9 cellular contexts compared by ENCODE assay signal in genomic region chrX:31036895-31037294, GRCh38. TPM values are rescaled to one million over a fixed set of nuclear protein-coding genes. Genes with fewer than 3 reads are reported as not detected.
A peak's percentile ranks its signal among the peaks of the same experiment; 100 is the strongest.
DNase-seq lines count a peak whose midpoint lies in the region; TF ChIP-seq lines count a peak whose summit lies in the region.
"Had no signal": no experiment of that assay in that cellular context is flagged by ENCODE, and none has a peak within 500 bp of the region (broad histone marks: within the 10 kb centered on the region; RNA-seq: fewer than 3 reads in every experiment).

No MANE protein-coding gene starts in this region.

- H3K4me1 ChIP-seq in HEK293 (ENCODE audit: control insufficient read depth, insufficient read depth, low read length) (no peaks in the 10 kb centered on the region), adrenal gland (replicated peaks in 1 of 2) (no peaks in the 10 kb centered on the region)

- H3K9me3 ChIP-seq in HEK293 (ENCODE audit: control insufficient read depth, insufficient read depth, low read depth, low read length) = no peaks in the 10 kb centered on the region
- no peaks in the 10 kb centered on the region for H3K9me3 ChIP-seq in MG63
- no peaks in the 10 kb centered on the region for H3K9me3 ChIP-seq in adrenal gland (replicated peaks in 1 of 3)

- TF ChIP-seq CTCF in GM10248 (IDR thresholded peaks at IDR 0.05; ENCODE audit: control extremely low read depth, extremely low read depth, low read depth, missing control alignments) (peak; percentile 65), HEK293 (tag by site-specific recombination; IDR thresholded peaks at IDR 0.05) (0 out of 2 replicates have a peak, but pooled peaks have one; percentile 9), adrenal gland (IDR thresholded peaks at IDR 0.05) (peak; percentile 54 to 69 (median 60))

- CTCF ChIA-PET in GM10248 (lab: Yijun Ruan, JAX) (interaction anchor here (0.7 to 9.5 kb wide), 26 partner anchors 9 to 620 kb away, joined by 3 to 155 read pairs (median 4); no protein-coding TSS in a partner anchor), HEK293 (lab: Yijun Ruan, JAX) (interaction anchor here (0.6 to 4.7 kb wide), 28 partner anchors 9 to 998 kb away, joined by 3 to 91 read pairs (median 4); no protein-coding TSS in a partner anchor)

- no peaks in the 10 kb centered on the region for H3K27me3 ChIP-seq in MG63
- H3K27me3 ChIP-seq in adrenal gland = peaks cover 6% of the 10 kb centered on the region

- POLR2A ChIA-PET in GM10248 (lab: Yijun Ruan, JAX) = no interaction called here
- POLR2A ChIA-PET in HEK293 (lab: Yijun Ruan, JAX) = interaction anchor here (0.8 kb wide), 1 partner anchor 172 kb away, joined by 3 read pairs; no protein-coding TSS in a partner anchor

- H3K27ac ChIP-seq in HEK293 (ENCODE audit: extremely low read depth, low read depth, low read length) (no peak overlapping the region), adrenal gland (no peak overlapping the region)

- WGBS in adrenal gland, 4 donors = 29 to 69% (median 37%) methylated on average over 2 to 3 of the region's 3 CpGs

- TF ChIP-seq POLR2A in adrenal gland (IDR thresholded peaks at IDR 0.05) = no peak

- DNase-seq in AG08395 (ENCODE audit: low spot score) (peak; percentile 63), GM10248 (ENCODE audit: extremely low spot score) (peak; percentile 24), MG63 (peak; percentile 23), adrenal gland (peak; percentile 30 to 75 (median 65)), iPS-NIHi7 (ENCODE audit: extremely low spot score) (peak; percentile 75), superior temporal gyrus (ENCODE audit: extremely low spot score) (peak; percentile 46), NCI-H524 treated with DMSO at 0.1 percent for 48 hours (lab: John Stamatoyannopoulos, UW) (no peak)

- intact Hi-C loops in adrenal gland (cut with DNase I) = loop anchor here in 1 of 2 donors (5.0 kb wide), 1 partner anchor 625 kb away; no protein-coding TSS in a partner anchor

- H3K4me3 ChIP-seq in HEK293 (ENCODE audit: low read depth, low read length) (no peak overlapping the region), MG63 (no peak overlapping the region), adrenal gland (no peak overlapping the region)

- H3K36me3 ChIP-seq in HEK293 (ENCODE audit: control insufficient read depth in 2 of 2, insufficient read depth in 1 of 2, low read length in 2 of 2) = no peaks in the 10 kb centered on the region
- no peaks in the 10 kb centered on the region for H3K36me3 ChIP-seq in MG63
- H3K36me3 ChIP-seq in adrenal gland (replicated peaks in 1 of 2) = no peaks in the 10 kb centered on the region

TF ChIP-seq in HEK293, 187 proteins besides CTCF, POLR2A, EP300 and RAD21:
- TF ChIP-seq ZNF529 (tag by site-specific recombination; IDR thresholded peaks at IDR 0.05; ENCODE audit: insufficient replicate concordance) = no peak
- TF ChIP-seq ZBTB11 (tag by site-specific recombination; conservative IDR thresholded peaks at IDR 0.05; ENCODE audit: low read depth) = no peak
- no peak for TF ChIP-seq ZNF768 (tag by site-specific recombination; IDR thresholded peaks at IDR 0.05)
- TF ChIP-seq TRIM28 (IDR thresholded peaks at IDR 0.05; ENCODE audit: borderline replicate concordance, low read length) = 0 out of 2 replicates have a peak, but pooled peaks have one; percentile 37
- no peak for TF ChIP-seq ZBTB21 (tag by site-specific recombination; IDR thresholded peaks at IDR 0.05)
- peak; percentile 51 for TF ChIP-seq ZNF654 (tag by site-specific recombination; IDR thresholded peaks at IDR 0.05; ENCODE audit: low read depth)
- TF ChIP-seq ZNF645 (tag by site-specific recombination; IDR thresholded peaks at IDR 0.05) = no peak
- no peak for TF ChIP-seq ZNF175 (tag by site-specific recombination; IDR thresholded peaks at IDR 0.05)
TF ChIP-seq in HEK293: peak in this region for 2.

RNA-seq across cellular contexts. Expression of gene FTHL17, which starts 34.9 kb away (rescaled TPM):
- total RNA-seq in MG63 (2014; rRNA removed; shearing (Covaris generic); ENCODE audit: low replicate concordance) = not detected in 2 replicates
- total RNA-seq in adrenal gland = not detected
- polyA plus RNA-seq in adrenal gland = not detected
- total RNA-seq: lower leg skin had no signal

Comparison
In these comparisons a context has a peak if more than half of its experiments do, and no peak if none do; other contexts are left out.
1. CTCF ChIP-seq: peak in every context shown above with its lines; median percentile 65 in GM10248; 60 in adrenal gland; 9 in HEK293.